13 cellular contexts compared by ENCODE assay signal in genomic region chr17:63438092-63439051, GRCh38. TPM values are rescaled to one million over a fixed set of nuclear protein-coding genes. Genes with fewer than 3 reads are reported as not detected.
DNase-seq lines count a peak whose midpoint lies in the region; ATAC-seq and TF ChIP-seq lines count a peak whose summit lies in the region.
"Had no signal": no experiment of that assay in that cellular context is flagged by ENCODE, and none has a peak within 500 bp of the region (broad histone marks: within the 10 kb centered on the region; RNA-seq: fewer than 3 reads in every experiment).

No MANE protein-coding gene starts in this region.

- peaks cover 2% of the 10 kb centered on the region for H3K4me1 ChIP-seq in iPS-15b (ENCODE audit: control insufficient read depth, insufficient read depth, low read length)
- H3K4me1 ChIP-seq in transverse colon, result peaks cover 9 to 53% (median 34%) of the 10 kb centered on the region in 4 donors

- intact Hi-C loops in transverse colon (cut with DNase I; ENCODE audit: low total_unique reads), result no loop called here

- no peak for TF ChIP-seq POLR2A in transverse colon (IDR thresholded peaks at IDR 0.05)

- 70% methylated on average over 46 of the region's 46 CpGs; no CpG with 5 or more reads in 1 of the 2 donors for WGBS in transverse colon (ENCODE audit: low coverage in 1 of 2), 2 donors

- CTCF ChIA-PET in activated CD8-positive, alpha-beta memory T cell treated with anti-CD3 and anti-CD28 coated beads, Interleukin-2, amount 10 ng/mL, durations not matched to agents 7 days and 5 days (lab: Charles Lee), result interaction anchor here (1.6 to 11.4 kb wide), 4 partner anchors 7 to 174 kb away, joined by 6 to 185 read pairs (median 48); partner anchors contain the start of gene ACE
- CTCF ChIA-PET in activated CD4-positive, alpha-beta memory T cell treated with anti-CD3 and anti-CD28 coated beads, Interleukin-2, amount 10 ng/mL, durations not matched to agents 7 days and 5 days (lab: Charles Lee), result interaction anchor here (1.6 to 3.1 kb wide), 4 partner anchors 9 to 173 kb away, joined by 7 to 25 read pairs (median 13); no protein-coding TSS in a partner anchor
- CTCF ChIA-PET in WTC11 (lab: Charles Lee), result interaction anchor here (1.2 to 15.9 kb wide), 7 partner anchors 11 to 258 kb away, joined by 3 to 298 read pairs (median 7); partner anchors contain the start of gene ACE

- H3K9me3 Mint-ChIP-seq in activated CD8-positive, alpha-beta memory T cell treated with anti-CD3 and anti-CD28 coated beads, Interleukin-2, amount 10 ng/mL, durations not matched to agents 7 days and 5 days (ENCODE audit: low read depth), result no peaks in the 10 kb centered on the region
- no peaks in the 10 kb centered on the region for H3K9me3 Mint-ChIP-seq in activated CD4-positive, alpha-beta memory T cell treated with anti-CD3 and anti-CD28 coated beads, Interleukin-2, amount 10 ng/mL, durations not matched to agents 7 days and 5 days
- H3K9me3 Mint-ChIP-seq in WTC11, result no peaks in the 10 kb centered on the region

- H3K9me3 ChIP-seq in iPS-15b (ENCODE audit: control insufficient read depth, insufficient read depth, low read length) (no peaks in the 10 kb centered on the region), transverse colon (no peaks in the 10 kb centered on the region)

- peaks cover 2% of the 10 kb centered on the region for H3K36me3 Mint-ChIP-seq in activated CD8-positive, alpha-beta memory T cell treated with anti-CD3 and anti-CD28 coated beads, Interleukin-2, amount 10 ng/mL, durations not matched to agents 7 days and 5 days
- H3K36me3 Mint-ChIP-seq in activated CD4-positive, alpha-beta memory T cell treated with anti-CD3 and anti-CD28 coated beads, Interleukin-2, amount 10 ng/mL, durations not matched to agents 7 days and 5 days (ENCODE audit: low read depth), result peaks cover 11% of the 10 kb centered on the region
- H3K36me3 Mint-ChIP-seq in WTC11, result peaks cover 3% of the 10 kb centered on the region; the same call in 1 of the 2 replicates

- in situ Hi-C loops in transverse colon (cut with MboI; ENCODE audit: low pct_ligation_motif_present in 1 of 4, low pct_unique_long_range_greater_than_20kb in 1 of 4, low sequenced_read_pairs in 3 of 4), result no loop called here

- no peak overlapping the region for H3K4me3 Mint-ChIP-seq in activated CD8-positive, alpha-beta memory T cell treated with anti-CD3 and anti-CD28 coated beads, Interleukin-2, amount 10 ng/mL, durations not matched to agents 7 days and 5 days
- H3K4me3 Mint-ChIP-seq in activated CD4-positive, alpha-beta memory T cell treated with anti-CD3 and anti-CD28 coated beads, Interleukin-2, amount 10 ng/mL, durations not matched to agents 7 days and 5 days, result no peak overlapping the region
- no peak overlapping the region for H3K4me3 Mint-ChIP-seq in WTC11

- no peaks in the 10 kb centered on the region for H3K27me3 Mint-ChIP-seq in activated CD8-positive, alpha-beta memory T cell treated with anti-CD3 and anti-CD28 coated beads, Interleukin-2, amount 10 ng/mL, durations not matched to agents 7 days and 5 days
- no peaks in the 10 kb centered on the region for H3K27me3 Mint-ChIP-seq in activated CD4-positive, alpha-beta memory T cell treated with anti-CD3 and anti-CD28 coated beads, Interleukin-2, amount 10 ng/mL, durations not matched to agents 7 days and 5 days
- no peaks in the 10 kb centered on the region for H3K27me3 Mint-ChIP-seq in WTC11 (ENCODE audit: low read depth)
- H3K27me3 Mint-ChIP-seq: progenitor cell of endocrine pancreas had no signal

- H3K27ac ChIP-seq in transverse colon, result peak overlapping the region; percentile 35 to 61 (median 52)

- TF ChIP-seq CTCF in transverse colon (IDR thresholded peaks at IDR 0.05) (no peak), WTC11 (IDR thresholded peaks at IDR 0.05) (no peak)

- no peak for TF ChIP-seq EP300 in transverse colon (IDR thresholded peaks at IDR 0.05; ENCODE audit: low read depth)

- no peak for DNase-seq in activated CD8-positive, alpha-beta memory T cell treated with anti-CD3 and anti-CD28 coated beads, Interleukin-2, amount 10 ng/mL, durations not matched to agents 7 days and 5 days
- DNase-seq in activated CD8-positive, alpha-beta memory T cell treated with anti-CD3 and anti-CD28 coated beads, Interleukin-2, amount 50 U/mL, for 4 hours, result no peak
- no peak for DNase-seq in activated CD4-positive, alpha-beta memory T cell treated with anti-CD3 and anti-CD28 coated beads, Interleukin-2, amount 10 ng/mL, durations not matched to agents 7 days and 5 days
- no peak for DNase-seq in transverse colon
- DNase-seq in nucleus accumbens (lab: John Stamatoyannopoulos, UW), result no peak
- DNase-seq in WTC11 (ENCODE audit: low spot score), result no peak
- DNase-seq: hippocampal formation; left colon; NCI-H1930; stimulated activated CD4-positive, alpha-beta T cell treated with anti-CD3 and anti-CD28 coated beads, Interleukin-12 subunit alpha, Interleukin-12 subunit beta, amount 100 ng/mL, for 4 hours had no signal

- no peak for ATAC-seq in activated CD8-positive, alpha-beta memory T cell treated with anti-CD3 and anti-CD28 coated beads, Interleukin-2, amount 10 ng/mL, durations not matched to agents 7 days and 5 days
- ATAC-seq in WTC11 (no peak), GM18867 (IDR thresholded peaks at IDR 0.05; ENCODE audit: unreplicated experiment) (no peak)
- ATAC-seq: left colon had no signal

- H3K27ac Mint-ChIP-seq in activated CD8-positive, alpha-beta memory T cell treated with anti-CD3 and anti-CD28 coated beads, Interleukin-2, amount 10 ng/mL, durations not matched to agents 7 days and 5 days, result peak overlapping the region; percentile 84
- H3K27ac Mint-ChIP-seq in activated CD4-positive, alpha-beta memory T cell treated with anti-CD3 and anti-CD28 coated beads, Interleukin-2, amount 10 ng/mL, durations not matched to agents 7 days and 5 days, result peak overlapping the region; percentile 94
- H3K27ac Mint-ChIP-seq in WTC11, result no peak overlapping the region
- H3K27ac Mint-ChIP-seq: progenitor cell of endocrine pancreas had no signal

- H3K36me3 ChIP-seq in iPS-15b (ENCODE audit: control insufficient read depth, insufficient read depth, low read length) (peaks cover 7% of the 10 kb centered on the region), transverse colon (no peaks in the 10 kb centered on the region)

- H3K9ac ChIP-seq in iPS-15b (ENCODE audit: low read depth, low read length), result no peak overlapping the region

- H3K27me3 ChIP-seq in iPS-15b (ENCODE audit: control insufficient read depth, insufficient read depth, low read length) (no peaks in the 10 kb centered on the region), transverse colon (no peaks in the 10 kb centered on the region)

- POLR2A ChIA-PET in activated CD4-positive, alpha-beta memory T cell treated with anti-CD3 and anti-CD28 coated beads, Interleukin-2, amount 10 ng/mL, durations not matched to agents 7 days and 5 days (lab: Charles Lee), result interaction anchor here (1.0 to 1.9 kb wide), 2 partner anchors 185 to 236 kb away, joined by 3 to 12 read pairs; partner anchors contain the start of gene MAP3K3
- POLR2A ChIA-PET in WTC11 (lab: Charles Lee), result no interaction called here

- H3K4me1 Mint-ChIP-seq in activated CD8-positive, alpha-beta memory T cell treated with anti-CD3 and anti-CD28 coated beads, Interleukin-2, amount 10 ng/mL, durations not matched to agents 7 days and 5 days, result peaks cover 55% of the 10 kb centered on the region
- H3K4me1 Mint-ChIP-seq in activated CD4-positive, alpha-beta memory T cell treated with anti-CD3 and anti-CD28 coated beads, Interleukin-2, amount 10 ng/mL, durations not matched to agents 7 days and 5 days, result peaks cover 72% of the 10 kb centered on the region
- peaks cover 33% of the 10 kb centered on the region for H3K4me1 Mint-ChIP-seq in WTC11

- H3K4me3 ChIP-seq in iPS-15b (ENCODE audit: low read depth, low read length) (peak overlapping the region; percentile 43), transverse colon (no peak overlapping the region)

TF ChIP-seq in WTC11, 78 proteins besides CTCF, POLR2A, EP300 and RAD21 (continues in another document):
- TF ChIP-seq CBFB (CRISPR knock-in tag; IDR thresholded peaks at IDR 0.05; ENCODE audit: low read depth) (no peak), IRF1 (CRISPR knock-in tag; IDR thresholded peaks at IDR 0.05) (no peak), ZBTB21 (CRISPR knock-in tag; IDR thresholded peaks at IDR 0.05; ENCODE audit: borderline replicate concordance) (no peak), JUN (CRISPR knock-in tag; IDR thresholded peaks at IDR 0.05) (no peak), ZNF671 (CRISPR knock-in tag; IDR thresholded peaks at IDR 0.05) (no peak), TP53 (CRISPR knock-in tag; IDR thresholded peaks at IDR 0.05) (no peak), GABPB1 (CRISPR knock-in tag; IDR thresholded peaks at IDR 0.05) (no peak)

RNA-seq across cellular contexts. Expression of gene CYB561, which starts 7.7 kb away (rescaled TPM):
- total RNA-seq in activated CD8-positive, alpha-beta memory T cell treated with anti-CD3 and anti-CD28 coated beads, Interleukin-2, amount 10 ng/mL, durations not matched to agents 7 days and 5 days, result 10 to 100 TPM in 1 of 2 experiments, 1 to 10 TPM in 1; 2.2 to 13.6 TPM
- 10 to 100 TPM; 28.9 to 30.3 TPM for total RNA-seq in activated CD4-positive, alpha-beta memory T cell treated with anti-CD3 and anti-CD28 coated beads, Interleukin-2, amount 10 ng/mL, durations not matched to agents 7 days and 5 days
- total RNA-seq in transverse colon (100 to 1,000 TPM in 1 of 4 donors, 10 to 100 TPM in 3; 52.6 to 315 (median 68.5) TPM), WTC11 (2021) (27.0 to 35.1 TPM (median 28.7 TPM) in 3 replicates)

RNA-seq across cellular contexts. Expression of gene ACE, which starts 38.5 kb away (rescaled TPM):
- 1 to 10 TPM in 1 of 2 experiments, under 1 TPM in 1; 0.33 to 2.2 TPM for total RNA-seq in activated CD8-positive, alpha-beta memory T cell treated with anti-CD3 and anti-CD28 coated beads, Interleukin-2, amount 10 ng/mL, durations not matched to agents 7 days and 5 days
- total RNA-seq in activated CD4-positive, alpha-beta memory T cell treated with anti-CD3 and anti-CD28 coated beads, Interleukin-2, amount 10 ng/mL, durations not matched to agents 7 days and 5 days, result 10 to 100 TPM; 10.6 to 12.2 TPM
- total RNA-seq in transverse colon, result 10 to 100 TPM in 3 of 4 donors, 1 to 10 TPM in 1; 6.0 to 56.7 (median 28.0) TPM
- 7.0 to 8.1 TPM (median 7.8 TPM) in 3 replicates for total RNA-seq in WTC11 (2021)
